Comparison of ENCODE assay signal across 8 cellular contexts in genomic region chr1:153545067-153546055, GRCh38. TPM values are rescaled to one million over a fixed set of nuclear protein-coding genes. Genes with fewer than 3 reads are reported as not detected.
DNase-seq lines count a peak whose midpoint lies in the region; ATAC-seq, FAIRE-seq and TF ChIP-seq lines count a peak whose summit lies in the region.

Gene S100A4 (minus strand): TSS chr1:153545806. CDS start chr1:153544794, 1,012 bp downstream.

- FAIRE-seq in D721Med (lab: Jason Lieb, UNC), result no peak

- no peaks in the 10 kb centered on the region for H3K79me2 ChIP-seq in mammary epithelial cell (ENCODE audit: insufficient read depth, low read length)

- in situ Hi-C loops in mammary epithelial cell (cut with MboI; ENCODE audit: low sequenced_read_pairs in 2 of 2), result loop anchor here in 1 of 2 donors (25.0 kb wide), 1 partner anchor 442 kb away; the partner anchor contains the start of genes JTB, RAB13 and RPS27

- H3K4me3 ChIP-seq in WERI-Rb-1 (ENCODE audit: low read depth, low read length), result no peak within 1 kb of the TSS
- H3K4me3 ChIP-seq in mammary epithelial cell (replicated peaks in 1 of 3; ENCODE audit: insufficient read depth in 1 of 3, low read depth in 2 of 3, low read length in 3 of 3), result no peak within 1 kb of the TSS

- ATAC-seq in HG02678 (IDR thresholded peaks at IDR 0.05; ENCODE audit: unreplicated experiment), result peak; percentile 80
- no peak for ATAC-seq in HG03571 (IDR thresholded peaks at IDR 0.05; ENCODE audit: unreplicated experiment)

- CTCF ChIA-PET in mammary epithelial cell (lab: Charles Lee; ENCODE audit: low non-redundant PET), result interaction anchor here (0.8 kb wide), 1 partner anchor 12 kb away, joined by 4 read pairs; no protein-coding TSS in a partner anchor

- peaks cover 70% of the 10 kb centered on the region for H3K4me1 ChIP-seq in mammary epithelial cell (ENCODE audit: insufficient read depth, low read length)

- TF ChIP-seq CTCF in D721Med (IDR thresholded peaks at IDR 0.05; ENCODE audit: insufficient read depth, missing control alignments) (no peak), WERI-Rb-1 (IDR thresholded peaks at IDR 0.05; ENCODE audit: low read depth, low read length) (no peak), mammary epithelial cell (conservative IDR thresholded peaks at IDR 0.05 in 1 of 2, IDR thresholded peaks at IDR 0.05 in 1 of 2; ENCODE audit: extremely low read depth in 1 of 2, insufficient read depth in 1 of 2, low read depth in 1 of 2, low read length in 2 of 2) (no peak)

- dilution Hi-C loops in mammary epithelial cell (cut with HindIII; ENCODE audit: low sequenced_read_pairs), result no loop called here

- H3K9me3 ChIP-seq in WERI-Rb-1 (ENCODE audit: severe bottlenecking), result no peaks in the 10 kb centered on the region
- H3K9me3 ChIP-seq in mammary epithelial cell (replicated peaks; ENCODE audit: insufficient read depth, low read length), result no peaks in the 10 kb centered on the region

- 22% methylated on average over 14 of the region's 19 CpGs for WGBS in mammary epithelial cell (ENCODE audit: low coverage, missing lambda C conversion rate)

- DNase-seq in D721Med (ENCODE audit: insufficient read length, low spot score), result peak; percentile 83
- DNase-seq in NCI-H2227 (lab: John Stamatoyannopoulos, UW; ENCODE audit: unreplicated experiment), result peak; percentile 78
- DNase-seq in WERI-Rb-1, result peak; percentile 99
- peak; percentile 92 for DNase-seq in mammary epithelial cell
- DNase-seq in islet precursor cell, result peak; percentile 99
- DNase-seq in stimulated activated CD4-positive, alpha-beta T cell treated with anti-CD3 and anti-CD28 coated beads, Interleukin-12 subunit alpha, Interleukin-12 subunit beta, amount 100 ng/mL, for 4 hours, result peak; percentile 86

- peak within 1 kb of the TSS; percentile 41 for H2AFZ ChIP-seq in mammary epithelial cell (ENCODE audit: low read depth, low read length)

- peak within 1 kb of the TSS; percentile 18 for H3K9ac ChIP-seq in mammary epithelial cell (ENCODE audit: insufficient read depth, low read length)

- H4K20me1 ChIP-seq in mammary epithelial cell (ENCODE audit: insufficient read depth, low read length), result no peaks in the 10 kb centered on the region

- H3K27me3 ChIP-seq in WERI-Rb-1 (ENCODE audit: insufficient read depth, low read depth, severe bottlenecking), result no peaks in the 10 kb centered on the region
- no peaks in the 10 kb centered on the region for H3K27me3 ChIP-seq in mammary epithelial cell (ENCODE audit: insufficient read depth, low read length)

- H3K27ac ChIP-seq in WERI-Rb-1 (peak within 1 kb of the TSS; percentile 4), mammary epithelial cell (ENCODE audit: insufficient read depth, low read depth, low read length) (peak within 1 kb of the TSS; percentile 53)

- intact Hi-C loops in mammary epithelial cell (cut with micrococcal nuclease), result loop anchor here (1.0 to 2.0 kb wide), 2 partner anchors 9 to 35 kb away; no protein-coding TSS in a partner anchor

- no TSS peak for BruUV-seq in mammary epithelial cell (replicated peaks; lab: Mats Ljungman, UMichigan)

- peak within 1 kb of the TSS; percentile 66 for H3K4me2 ChIP-seq in mammary epithelial cell (ENCODE audit: insufficient read depth, low read depth, low read length)

- H3K36me3 ChIP-seq in WERI-Rb-1 (no peaks in the 10 kb centered on the region), mammary epithelial cell (ENCODE audit: insufficient read depth, low read length) (peaks cover 8% of the 10 kb centered on the region)

RNA-seq across cellular contexts. Expression of gene S100A4, which starts in this region (rescaled TPM):
- total RNA-seq in mammary epithelial cell, result 1 to 10 TPM; 4.3 to 9.9 TPM
- polyA plus RNA-seq in mammary epithelial cell, result 24.2 TPM
- polyA minus RNA-seq in mammary epithelial cell, result not detected
